14 cellular contexts compared by ENCODE assay signal in the genomic region with DNA sequence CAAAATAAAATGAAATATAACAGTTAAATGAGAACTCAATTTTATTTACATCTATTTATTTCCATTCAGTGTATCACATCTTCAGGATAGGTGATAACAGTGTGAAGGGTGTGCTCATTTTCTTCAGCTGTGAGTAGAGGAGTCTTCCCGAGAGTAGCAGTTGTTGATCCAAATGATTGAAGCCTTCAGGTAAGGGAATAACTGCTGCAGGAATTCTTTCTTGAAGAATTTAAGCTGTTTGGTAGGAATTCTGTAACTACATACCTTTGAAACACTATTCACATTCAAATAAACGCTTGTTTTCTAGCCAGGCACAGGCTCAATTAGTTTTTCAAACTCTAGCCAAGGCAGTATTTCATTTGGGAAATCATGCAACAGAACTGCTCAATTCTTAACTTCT.
"Had no signal": no experiment of that assay in that cellular context is flagged by ENCODE, and none has a peak within 500 bp of the region (broad histone marks: within the 10 kb centered on the region; RNA-seq: fewer than 3 reads in every experiment).

No MANE protein-coding gene starts in this region.

- FAIRE-seq: pancreas had no signal

- H3K4me3 Mint-ChIP-seq: mesothelial cell of epicardium; neural progenitor cell; stimulated activated naive CD8-positive, alpha-beta T cell treated with anti-CD3 and anti-CD28 coated beads, Interleukin-15, Interleukin-2, amounts not matched to agents 100 ng/mL and 50 ng/mL, for 24 hours; T-helper 1 cell treated with Interleukin-12 subunit alpha and Interleukin-12 subunit beta and Interleukin-4 antibody, amounts not matched to agents 30 μg/mL and 1 μg/mL, for 36 hours had no signal

- DNase-seq: activated CD4-positive, CD25-positive, alpha-beta regulatory T cell; activated naive CD4-positive, alpha-beta T cell; body of pancreas; heart right ventricle; left ventricle myocardium superior; pancreas; stimulated activated CD4-positive, alpha-beta T cell treated with anti-CD3 and anti-CD28 coated beads, Interleukin-15, amount 100 ng/mL, for 24 hours; stimulated activated CD4-positive, alpha-beta T cell treated with anti-CD3 and anti-CD28 coated beads, Interleukin-4, amount 100 ng/mL, for 24 hours; testis; upper lobe of right lung had no signal

- H3K4me1 Mint-ChIP-seq: mesothelial cell of epicardium, neural progenitor cell had no signal

- H3K27me3 ChIP-seq: body of pancreas, heart right ventricle, neural progenitor cell, pancreas, testis, upper lobe of right lung had no signal

- H3K27me3 Mint-ChIP-seq: stimulated activated naive CD8-positive, alpha-beta T cell treated with anti-CD3 and anti-CD28 coated beads, Interleukin-15, Interleukin-2, amounts not matched to agents 100 ng/mL and 50 ng/mL, for 24 hours had no signal

- H3K27ac ChIP-seq: heart right ventricle, neural progenitor cell, pancreas, testis, upper lobe of right lung had no signal

- H3K4me1 ChIP-seq: neural progenitor cell, testis had no signal

- H3K4me3 ChIP-seq: body of pancreas, heart right ventricle, neural progenitor cell, pancreas, testis, upper lobe of right lung had no signal

- H2AFZ ChIP-seq: neural progenitor cell had no signal

- H3K27ac Mint-ChIP-seq: mesothelial cell of epicardium; neural progenitor cell; stimulated activated naive CD8-positive, alpha-beta T cell treated with anti-CD3 and anti-CD28 coated beads, Interleukin-15, Interleukin-2, amounts not matched to agents 100 ng/mL and 50 ng/mL, for 24 hours; T-helper 1 cell treated with Interleukin-12 subunit alpha and Interleukin-12 subunit beta and Interleukin-4 antibody, amounts not matched to agents 30 μg/mL and 1 μg/mL, for 36 hours had no signal

- H3K4me2 ChIP-seq: neural progenitor cell had no signal

- H3K9me3 ChIP-seq: body of pancreas, heart right ventricle, pancreas, testis, upper lobe of right lung had no signal

- H3K36me3 ChIP-seq: neural progenitor cell had no signal

- H3K9ac ChIP-seq: neural progenitor cell had no signal

- H3K9me3 Mint-ChIP-seq: mesothelial cell of epicardium; neural progenitor cell; stimulated activated naive CD8-positive, alpha-beta T cell treated with anti-CD3 and anti-CD28 coated beads, Interleukin-15, Interleukin-2, amounts not matched to agents 100 ng/mL and 50 ng/mL, for 24 hours; T-helper 1 cell treated with Interleukin-12 subunit alpha and Interleukin-12 subunit beta and Interleukin-4 antibody, amounts not matched to agents 30 μg/mL and 1 μg/mL, for 36 hours had no signal
